Comparison of ENCODE assay signal across 1 cellular context in genomic region chr10:3702569-3702968, GRCh38.
A peak's percentile ranks its signal among the peaks of the same experiment; 100 is the strongest.
TF ChIP-seq lines count a peak whose summit lies in the region.

No MANE protein-coding gene starts in this region.

TF ChIP-seq in HepG2, 621 proteins besides CTCF, POLR2A, EP300 and RAD21 (continued from another document):
- TF ChIP-seq ARID5B (CRISPR knock-in tag; IDR thresholded peaks at IDR 0.05), result peak; percentile 57
- TF ChIP-seq RARA (CRISPR knock-in tag; IDR thresholded peaks at IDR 0.05), result peak; percentile 33; the same call in 1 of the 2 replicates
- TF ChIP-seq ZKSCAN1 (IDR thresholded peaks at IDR 0.05; ENCODE audit: low read length), result no peak
- TF ChIP-seq GATAD2A (CRISPR knock-in tag; IDR thresholded peaks at IDR 0.05), result 0 out of 2 replicates have a peak, but pooled peaks have one; percentile 22
- no peak for TF ChIP-seq SAFB2 (CRISPR knock-in tag; IDR thresholded peaks at IDR 0.05; ENCODE audit: borderline replicate concordance, low read depth)
- TF ChIP-seq NFIC (IDR thresholded peaks at IDR 0.05; ENCODE audit: low read length), result peak; percentile 71
- no peak for TF ChIP-seq IKZF1 (IDR thresholded peaks at IDR 0.05)
- peak; percentile 24; the same call in 1 of the 2 replicates for TF ChIP-seq SOX5 (CRISPR knock-in tag; IDR thresholded peaks at IDR 0.05; ENCODE audit: borderline replicate concordance)
- TF ChIP-seq SKI (IDR thresholded peaks at IDR 0.05; ENCODE audit: partially characterized antibody), result peak; percentile 20
- no peak for TF ChIP-seq TEF (CRISPR knock-in tag; IDR thresholded peaks at IDR 0.05)
- TF ChIP-seq SNRNP70 (IDR thresholded peaks at IDR 0.05; ENCODE audit: low read depth, low read length), result no peak
- TF ChIP-seq HOMEZ (CRISPR knock-in tag; IDR thresholded peaks at IDR 0.05; ENCODE audit: low read depth), result no peak
- no peak for TF ChIP-seq SOX13 (IDR thresholded peaks at IDR 0.05)
- peak in 1 of 2 experiments; percentile 35; a peak in 1 of 4 replicates for TF ChIP-seq SOX13 (CRISPR knock-in tag; conservative IDR thresholded peaks at IDR 0.05 in 1 of 2, IDR thresholded peaks at IDR 0.05 in 1 of 2)
- peak; percentile 62; the same call in 1 of the 2 replicates for TF ChIP-seq HMG20A (CRISPR knock-in tag; IDR thresholded peaks at IDR 0.05; ENCODE audit: borderline replicate concordance)
- TF ChIP-seq ZNF547 (CRISPR knock-in tag; IDR thresholded peaks at IDR 0.05), result no peak
- peak; percentile 69 for TF ChIP-seq FOXA3 (CRISPR knock-in tag; IDR thresholded peaks at IDR 0.05)
- peak; percentile 70 for TF ChIP-seq BCL6 (CRISPR knock-in tag; IDR thresholded peaks at IDR 0.05)
- no peak for TF ChIP-seq FOXA1 (IDR thresholded peaks at IDR 0.05)
- 0 out of 2 replicates have a peak, but pooled peaks have one; percentile 44 for TF ChIP-seq FOXA1 (CRISPR knock-in tag; IDR thresholded peaks at IDR 0.05)
- peak; percentile 15; the same call in 1 of the 2 replicates for TF ChIP-seq RXRB (CRISPR knock-in tag; IDR thresholded peaks at IDR 0.05; ENCODE audit: borderline replicate concordance)
- no peak for TF ChIP-seq FOXP1 (IDR thresholded peaks at IDR 0.05)
- TF ChIP-seq FOXP1 (CRISPR knock-in tag; IDR thresholded peaks at IDR 0.05), result 0 out of 2 replicates have a peak, but pooled peaks have one; percentile 48
- TF ChIP-seq PREB (CRISPR knock-in tag; IDR thresholded peaks at IDR 0.05), result no peak
